ENCODE assay signal across 8 cellular contexts in the genomic region with DNA sequence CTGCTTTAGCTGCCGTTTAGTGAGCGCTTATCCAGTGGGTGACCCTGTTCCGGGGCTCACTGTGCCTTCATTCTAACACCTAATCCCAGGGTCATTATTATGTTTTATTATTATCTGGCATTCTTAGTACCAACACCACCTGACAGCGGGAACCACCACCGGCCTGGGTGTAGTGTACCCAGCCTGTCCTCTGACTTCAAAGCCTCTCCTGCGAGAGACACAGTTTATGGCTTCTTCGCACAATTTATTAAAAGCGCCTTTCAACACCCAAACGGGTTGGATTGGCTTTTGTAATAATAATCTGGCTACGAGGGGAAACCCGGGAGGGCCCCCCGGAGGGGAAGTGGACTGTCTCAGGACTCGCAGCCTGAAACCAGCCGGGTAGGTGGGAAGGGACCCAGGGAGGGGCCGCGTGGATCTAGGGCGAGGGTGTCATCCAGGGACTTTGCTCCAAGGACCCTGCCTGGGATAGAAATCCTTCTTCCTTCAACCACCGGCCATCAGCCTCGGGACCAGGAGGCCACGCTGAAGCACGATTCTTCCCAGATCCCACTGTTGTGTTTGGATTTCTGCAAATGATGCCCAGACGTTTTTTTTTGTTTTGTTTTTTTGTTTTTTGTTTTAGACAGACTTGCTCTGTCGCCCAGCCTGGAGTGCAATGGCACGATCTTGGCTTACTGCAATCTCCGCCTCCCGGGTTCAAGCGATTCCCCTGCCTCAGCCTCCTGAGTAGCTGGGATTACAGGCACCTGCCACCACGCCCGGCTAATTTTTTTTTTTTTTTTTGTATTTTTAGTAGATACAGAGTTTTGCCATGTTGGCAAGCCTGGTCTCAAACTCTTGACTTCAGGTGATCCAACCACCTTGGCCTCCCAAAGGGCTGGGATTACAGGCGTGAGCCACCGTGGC. TPM values are rescaled to one million over a fixed set of nuclear protein-coding genes. Genes with fewer than 3 reads are reported as not detected.
DNase-seq lines count a peak whose midpoint lies in the region; ATAC-seq, FAIRE-seq and TF ChIP-seq lines count a peak whose summit lies in the region.

No MANE protein-coding gene starts in this region.

- H3K27me3 ChIP-seq in esophagus squamous epithelium (no peaks in the 10 kb centered on the region), gastrocnemius medialis (no peaks in the 10 kb centered on the region)

- TF ChIP-seq POLR2A in GM12891 (IDR thresholded peaks at IDR 0.05; ENCODE audit: low read depth, low read length) (no peak), esophagus squamous epithelium (IDR thresholded peaks at IDR 0.05) (no peak), gastrocnemius medialis (IDR thresholded peaks at IDR 0.05) (no peak)

- intact Hi-C loops in esophagus squamous epithelium (cut with DNase I) (no loop called here), gastrocnemius medialis (cut with DNase I; ENCODE audit: low total_unique reads) (loop anchor here (5.0 to 10.0 kb wide), 6 partner anchors 114 to 1974 kb away; partner anchors contain the start of genes ANKRD24, APBA3, CHAF1A and IZUMO4)

- H3K27ac ChIP-seq in RWPE1 (peak overlapping the region; percentile 98), esophagus squamous epithelium (peak overlapping the region; percentile 99 to 100 (median 99)), gastrocnemius medialis (peak overlapping the region; percentile 85 to 97 (median 96))

- in situ Hi-C loops in gastrocnemius medialis (cut with MboI; ENCODE audit: low sequenced_read_pairs in 4 of 4): loop anchor here in 2 of 4 donors (10.0 kb wide), 2 partner anchors 64 to 84 kb away; partner anchors contain the start of genes EEF2 (in 1 of the 2) and PIAS4 (in 1 of the 2)

- peak overlapping the region; percentile 98 to 100 (median 99) for H3K4me3 ChIP-seq in esophagus squamous epithelium
- H3K4me3 ChIP-seq in gastrocnemius medialis: peak overlapping the region; percentile 85 to 100 (median 97)

- WGBS in esophagus squamous epithelium, 2 donors: 22 to 24% methylated on average over 22 to 31 of the region's 31 CpGs

- CTCF ChIA-PET in RWPE1 (lab: Yijun Ruan, JAX): no interaction called here

- TF ChIP-seq CTCF in RWPE1 (conservative IDR thresholded peaks at IDR 0.05; ENCODE audit: low read depth) (no peak), esophagus squamous epithelium (IDR thresholded peaks at IDR 0.05) (no peak), gastrocnemius medialis (IDR thresholded peaks at IDR 0.05 in 4 of 5, conservative IDR thresholded peaks at IDR 0.05 in 1 of 5) (no peak)

- POLR2A ChIA-PET in RWPE1 (lab: Yijun Ruan, JAX; ENCODE audit: low non-redundant PET): no interaction called here

- peak; percentile 16 for FAIRE-seq in GM12891 (lab: Jason Lieb, UNC)

- DNase-seq in GM12891 (ENCODE audit: insufficient read length, low spot score) (no peak), RWPE1 (ENCODE audit: low spot score) (no peak), esophagus squamous epithelium (lab: John Stamatoyannopoulos, UW) (no peak), gastrocnemius medialis (no peak), left lobe of liver (ENCODE audit: low spot score) (no peak), iPS-NIHi11 (ENCODE audit: low spot score) (no peak)

- H3K4me1 ChIP-seq in esophagus squamous epithelium: peaks cover 14 to 33% (median 22%) of the 10 kb centered on the region in 3 donors
- peaks cover 10 to 11% of the 10 kb centered on the region in 2 donors for H3K4me1 ChIP-seq in gastrocnemius medialis

- H3K9me3 ChIP-seq in esophagus squamous epithelium: no peaks in the 10 kb centered on the region
- H3K9me3 ChIP-seq in gastrocnemius medialis: no peaks in the 10 kb centered on the region

- H3K36me3 ChIP-seq in esophagus squamous epithelium (peaks cover 0 to 5% (median under 1%) of the 10 kb centered on the region in 3 donors), gastrocnemius medialis (no peaks in the 10 kb centered on the region)

- no peak for ATAC-seq in gastrocnemius medialis
- ATAC-seq in GM18873 (IDR thresholded peaks at IDR 0.05; ENCODE audit: low FRiP score, unreplicated experiment): no peak
- ATAC-seq in HG02970 (IDR thresholded peaks at IDR 0.05; ENCODE audit: low FRiP score, unreplicated experiment): no peak
- ATAC-seq in left lobe of liver: no peak

TF ChIP-seq in GM12891, 5 proteins besides CTCF, POLR2A, EP300 and RAD21:
- TF ChIP-seq SPI1 (IDR thresholded peaks at IDR 0.05; ENCODE audit: low read depth, low read length) (peak; percentile 58), POLR2AphosphoS5 (IDR thresholded peaks at IDR 0.05; ENCODE audit: low read depth, low read length) (no peak), PAX5 (IDR thresholded peaks at IDR 0.05; ENCODE audit: insufficient read depth, low read length, severe bottlenecking) (no peak), POU2F2 (IDR thresholded peaks at IDR 0.05; ENCODE audit: low read depth, low read length) (no peak)

RNA-seq across cellular contexts. Expression of gene ZBTB7A, which starts 1.6 kb away (rescaled TPM):
- polyA plus RNA-seq in GM12891 (2012; ENCODE audit: low read depth, missing spikeins): 7.3 TPM
- total RNA-seq in esophagus squamous epithelium: 100 to 1,000 TPM in 1 of 4 donors, 10 to 100 TPM in 3; 60.5 to 187 (median 81.2) TPM
- 100 to 1,000 TPM in 2 of 4 donors, 10 to 100 TPM in 2; 50.0 to 104 (median 91.9) TPM for total RNA-seq in gastrocnemius medialis
- total RNA-seq in left lobe of liver: 33.3 TPM

RNA-seq across cellular contexts. Expression of gene MAP2K2, which starts 55.6 kb away (rescaled TPM):
- 130 TPM for polyA plus RNA-seq in GM12891 (2012; ENCODE audit: low read depth, missing spikeins)
- 100 to 1,000 TPM in 1 of 4 donors, 10 to 100 TPM in 3; 76.9 to 128 (median 93.8) TPM for total RNA-seq in esophagus squamous epithelium
- 100 to 1,000 TPM; 101 to 207 (median 138) TPM for total RNA-seq in gastrocnemius medialis
- total RNA-seq in left lobe of liver: 63.1 TPM
